Comparison of ENCODE assay signal across 1 cellular context in the genomic region with DNA sequence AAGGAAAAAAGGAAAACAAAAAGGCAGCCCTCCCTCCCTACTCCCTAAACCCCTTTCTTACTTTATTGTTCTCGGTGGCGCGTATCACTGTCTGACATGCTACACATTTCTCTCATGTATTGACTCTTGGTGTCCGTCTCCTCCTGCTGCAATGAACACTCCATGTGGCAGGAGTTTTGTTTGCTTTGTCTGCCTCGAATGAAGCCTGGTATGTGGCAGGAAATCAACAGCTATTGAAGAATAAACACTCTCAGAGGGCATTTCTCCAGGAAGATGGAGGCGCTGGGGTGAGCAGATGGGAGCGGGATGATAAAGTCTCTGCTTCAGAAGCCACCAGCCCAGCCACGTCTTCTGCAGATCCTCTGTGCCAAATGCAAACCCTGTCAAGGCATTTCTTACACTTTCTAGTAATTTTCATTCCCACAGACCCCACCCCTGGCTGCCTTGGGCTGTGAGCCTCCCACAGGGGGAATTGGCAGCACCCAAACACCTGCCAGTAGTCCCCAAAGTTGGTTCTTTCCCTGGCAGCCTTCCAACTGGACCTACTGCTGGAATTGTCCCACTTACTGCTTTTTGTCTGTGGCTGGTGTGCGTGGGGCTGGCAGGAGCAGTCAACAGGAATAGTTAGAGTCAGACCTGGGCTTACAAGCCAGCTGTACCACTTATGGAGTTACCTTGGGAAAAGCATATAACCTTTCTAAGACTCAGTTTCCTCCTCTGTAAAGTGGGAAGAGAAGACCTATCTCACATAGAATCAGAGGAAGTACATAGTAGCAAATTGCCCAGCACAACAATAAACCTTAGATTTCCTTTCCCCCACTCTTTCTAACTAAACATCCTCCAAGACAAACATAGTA.
TF ChIP-seq lines count a peak whose summit lies in the region.

No MANE protein-coding gene starts in this region.

TF ChIP-seq in K562, 482 proteins besides CTCF, POLR2A, EP300 and RAD21:
- no peak for TF ChIP-seq ATF1 (CRISPR knock-in tag; IDR thresholded peaks at IDR 0.05)
- TF ChIP-seq ATF1 (tag; IDR thresholded peaks at IDR 0.05) = no peak
- TF ChIP-seq TAF7 (tag; IDR thresholded peaks at IDR 0.05) = no peak
- no peak for TF ChIP-seq SPI1 (IDR thresholded peaks at IDR 0.05; ENCODE audit: borderline replicate concordance, low read depth, low read length)
- peak; percentile 81 for TF ChIP-seq NFIC (IDR thresholded peaks at IDR 0.05)
- TF ChIP-seq RBM25 (IDR thresholded peaks at IDR 0.05; ENCODE audit: low read depth, low read length, severe bottlenecking) = peak; percentile 73
- no peak for TF ChIP-seq ZBTB1 (CRISPR knock-in tag; IDR thresholded peaks at IDR 0.05; ENCODE audit: borderline replicate concordance, low read depth)
- TF ChIP-seq BCOR (IDR thresholded peaks at IDR 0.05) = peak; percentile 58; the same call in 1 of the 2 replicates
- TF ChIP-seq, protein P1, sequence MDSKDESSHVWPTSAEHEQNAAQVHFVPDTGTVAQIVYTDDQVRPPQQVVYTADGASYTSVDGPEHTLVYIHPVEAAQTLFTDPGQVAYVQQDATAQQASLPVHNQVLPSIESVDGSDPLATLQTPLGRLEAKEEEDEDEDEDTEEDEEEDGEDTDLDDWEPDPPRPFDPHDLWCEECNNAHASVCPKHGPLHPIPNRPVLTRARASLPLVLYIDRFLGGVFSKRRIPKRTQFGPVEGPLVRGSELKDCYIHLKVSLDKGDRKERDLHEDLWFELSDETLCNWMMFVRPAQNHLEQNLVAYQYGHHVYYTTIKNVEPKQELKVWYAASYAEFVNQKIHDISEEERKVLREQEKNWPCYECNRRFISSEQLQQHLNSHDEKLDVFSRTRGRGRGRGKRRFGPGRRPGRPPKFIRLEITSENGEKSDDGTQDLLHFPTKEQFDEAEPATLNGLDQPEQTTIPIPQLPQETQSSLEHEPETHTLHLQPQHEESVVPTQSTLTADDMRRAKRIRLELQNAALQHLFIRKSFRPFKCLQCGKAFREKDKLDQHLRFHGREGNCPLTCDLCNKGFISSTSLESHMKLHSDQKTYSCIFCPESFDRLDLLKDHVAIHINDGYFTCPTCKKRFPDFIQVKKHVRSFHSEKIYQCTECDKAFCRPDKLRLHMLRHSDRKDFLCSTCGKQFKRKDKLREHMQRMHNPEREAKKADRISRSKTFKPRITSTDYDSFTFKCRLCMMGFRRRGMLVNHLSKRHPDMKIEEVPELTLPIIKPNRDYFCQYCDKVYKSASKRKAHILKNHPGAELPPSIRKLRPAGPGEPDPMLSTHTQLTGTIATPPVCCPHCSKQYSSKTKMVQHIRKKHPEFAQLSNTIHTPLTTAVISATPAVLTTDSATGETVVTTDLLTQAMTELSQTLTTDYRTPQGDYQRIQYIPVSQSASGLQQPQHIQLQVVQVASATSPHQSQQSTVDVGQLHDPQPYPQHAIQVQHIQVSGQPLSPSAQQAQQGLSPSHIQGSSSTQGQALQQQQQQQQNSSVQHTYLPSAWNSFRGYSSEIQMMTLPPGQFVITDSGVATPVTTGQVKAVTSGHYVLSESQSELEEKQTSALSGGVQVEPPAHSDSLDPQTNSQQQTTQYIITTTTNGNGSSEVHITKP (IDR thresholded peaks at IDR 0.05; ENCODE audit: partially characterized antibody) = peak; percentile 6
- TF ChIP-seq ESRRA (IDR thresholded peaks at IDR 0.05; ENCODE audit: borderline replicate concordance, low read depth) = peak; percentile 50
- TF ChIP-seq POU5F1 (IDR thresholded peaks at IDR 0.05; ENCODE audit: borderline replicate concordance, low read depth, low read length, partially characterized antibody) = no peak
